ENCODE assay signal across 8 cellular contexts in genomic region chr10:71769279-71769823, GRCh38. TPM values are rescaled to one million over a fixed set of nuclear protein-coding genes. Genes with fewer than 3 reads are reported as not detected.
A peak's percentile ranks its signal among the peaks of the same experiment; 100 is the strongest.
DNase-seq lines count a peak whose midpoint lies in the region; ATAC-seq and TF ChIP-seq lines count a peak whose summit lies in the region.

No MANE protein-coding gene starts in this region.

- H3K4me2 ChIP-seq in Loucy (ENCODE audit: low read depth, low read length, poor library complexity, severe bottlenecking), result peak overlapping the region; percentile 75

- TF ChIP-seq CTCF in CD14-positive monocyte (IDR thresholded peaks at IDR 0.05) (no peak), GM20000 (IDR thresholded peaks at IDR 0.05; ENCODE audit: extremely low read depth, missing control alignments) (no peak), Loucy (conservative IDR thresholded peaks at IDR 0.05; ENCODE audit: low read length) (no peak)

- H3K9me2 ChIP-seq in Loucy (replicated peaks; ENCODE audit: low read depth, low read length), result no peaks in the 10 kb centered on the region

- peak; percentile 66 for DNase-seq in CD14-positive monocyte (ENCODE audit: low spot score)
- peak; percentile 61 for DNase-seq in GM20000 (ENCODE audit: low spot score)
- no peak for DNase-seq in effector memory CD8-positive, alpha-beta T cell
- peak; percentile 52 for DNase-seq in stimulated activated CD8-positive, alpha-beta memory T cell treated with anti-CD3 and anti-CD28 coated beads, Interleukin-4, amount 100 ng/mL, for 48 hours
- DNase-seq in KG1 (lab: John Stamatoyannopoulos, UW), result no peak
- DNase-seq in DMS 273 (lab: John Stamatoyannopoulos, UW; ENCODE audit: unreplicated experiment), result no peak
- DNase-seq in NCI-H2196 treated with DMSO at 0.1 percent for 48 hours (lab: John Stamatoyannopoulos, UW; ENCODE audit: unreplicated experiment), result no peak

- no peaks in the 10 kb centered on the region for H4K20me1 ChIP-seq in Loucy (ENCODE audit: insufficient read depth, low read length, poor library complexity, severe bottlenecking)

- peaks cover 0 to 4% (median 0%) of the 10 kb centered on the region in 7 donors for H3K9me3 Mint-ChIP-seq in CD14-positive monocyte
- no peaks in the 10 kb centered on the region for H3K9me3 Mint-ChIP-seq in effector memory CD8-positive, alpha-beta T cell

- H3K4me1 Mint-ChIP-seq in CD14-positive monocyte, result peaks cover 75% of the 10 kb centered on the region
- peaks cover 76 to 78% of the 10 kb centered on the region in 2 donors for H3K4me1 Mint-ChIP-seq in effector memory CD8-positive, alpha-beta T cell (ENCODE audit: low read depth in 2 of 2)

- H3K9ac ChIP-seq in Loucy (ENCODE audit: low read depth, low read length, poor library complexity, severe bottlenecking), result peak overlapping the region; percentile 65

- intact Hi-C loops in CD14-positive monocyte (cut with micrococcal nuclease), result loop anchor here in 1 of 2 donors (5.0 kb wide), 1 partner anchor 42 kb away; no protein-coding TSS in a partner anchor

- H3K4me3 Mint-ChIP-seq in CD14-positive monocyte, result peak overlapping the region; percentile 97 to 98
- H3K4me3 Mint-ChIP-seq in effector memory CD8-positive, alpha-beta T cell, result peak overlapping the region; percentile 96 to 97

- H3K4me3 ChIP-seq in Loucy (ENCODE audit: low read length, poor library complexity, severe bottlenecking), result peak overlapping the region; percentile 73

- peaks cover 70 to 84% of the 10 kb centered on the region in 2 donors for H3K36me3 Mint-ChIP-seq in CD14-positive monocyte
- H3K36me3 Mint-ChIP-seq in effector memory CD8-positive, alpha-beta T cell (ENCODE audit: insufficient read depth), result peaks cover 64% of the 10 kb centered on the region

- no peaks in the 10 kb centered on the region; the same call in 1 of the 2 replicates for H3K79me2 ChIP-seq in Loucy (ENCODE audit: insufficient read depth, low read length)

- peak overlapping the region; percentile 0; the same call in 1 of the 2 replicates for H2AFZ ChIP-seq in Loucy (ENCODE audit: low read length)

- H3K36me3 ChIP-seq in Loucy (ENCODE audit: insufficient read depth, low read length), result no peaks in the 10 kb centered on the region

- H3K27me3 Mint-ChIP-seq in CD14-positive monocyte (ENCODE audit: low read depth in 3 of 3), result peaks cover 0 to 4% (median 2%) of the 10 kb centered on the region in 3 donors
- H3K27me3 Mint-ChIP-seq in effector memory CD8-positive, alpha-beta T cell, result no peaks in the 10 kb centered on the region

- peak overlapping the region; percentile 96 to 98 (median 98) for H3K27ac Mint-ChIP-seq in CD14-positive monocyte
- peak overlapping the region; percentile 96 to 97 for H3K27ac Mint-ChIP-seq in effector memory CD8-positive, alpha-beta T cell

- H3K4me1 ChIP-seq in Loucy (ENCODE audit: insufficient read depth, low read length, poor library complexity, severe bottlenecking), result peaks cover 74% of the 10 kb centered on the region

- H3K27me3 ChIP-seq in Loucy (ENCODE audit: insufficient read depth, low read length, poor library complexity, severe bottlenecking), result no peaks in the 10 kb centered on the region

- H3F3A ChIP-seq in Loucy (ENCODE audit: low read depth), result 0 out of 2 replicates have a peak, but pooled peaks cover under 1% of the 10 kb centered on the region

- peak; percentile 5 for ATAC-seq in effector memory CD8-positive, alpha-beta T cell (replicated peaks)

- H3K9me3 ChIP-seq in Loucy (ENCODE audit: insufficient read depth, low read depth, low read length), result no peaks in the 10 kb centered on the region

RNA-seq across cellular contexts. Expression of gene VSIR, which starts 4.0 kb away (rescaled TPM):
- 1,000 to 10,000 TPM in 1 of 2 donors, 100 to 1,000 TPM in 1; 801 to 1,133 TPM for polyA plus RNA-seq in CD14-positive monocyte

RNA-seq across cellular contexts. Expression of gene C10orf105, which starts 49.8 kb away (rescaled TPM):
- polyA plus RNA-seq in CD14-positive monocyte, result under 1 TPM; 0.18 to 0.48 TPM

Comparison
In these comparisons a context has a peak if more than half of its experiments do, and no peak if none do; other contexts are left out.
1. DNase-seq: peak in CD14-positive monocyte (single experiment), GM20000 (single experiment) and stimulated activated CD8-positive, alpha-beta memory T cell treated with anti-CD3 and anti-CD28 coated beads, Interleukin-4, amount 100 ng/mL, for 48 hours (single experiment); none in effector memory CD8-positive, alpha-beta T cell (0 of 3), KG1 (single experiment), DMS 273 (single experiment) and NCI-H2196 treated with DMSO at 0.1 percent for 48 hours (single experiment).